In the genomic region with DNA sequence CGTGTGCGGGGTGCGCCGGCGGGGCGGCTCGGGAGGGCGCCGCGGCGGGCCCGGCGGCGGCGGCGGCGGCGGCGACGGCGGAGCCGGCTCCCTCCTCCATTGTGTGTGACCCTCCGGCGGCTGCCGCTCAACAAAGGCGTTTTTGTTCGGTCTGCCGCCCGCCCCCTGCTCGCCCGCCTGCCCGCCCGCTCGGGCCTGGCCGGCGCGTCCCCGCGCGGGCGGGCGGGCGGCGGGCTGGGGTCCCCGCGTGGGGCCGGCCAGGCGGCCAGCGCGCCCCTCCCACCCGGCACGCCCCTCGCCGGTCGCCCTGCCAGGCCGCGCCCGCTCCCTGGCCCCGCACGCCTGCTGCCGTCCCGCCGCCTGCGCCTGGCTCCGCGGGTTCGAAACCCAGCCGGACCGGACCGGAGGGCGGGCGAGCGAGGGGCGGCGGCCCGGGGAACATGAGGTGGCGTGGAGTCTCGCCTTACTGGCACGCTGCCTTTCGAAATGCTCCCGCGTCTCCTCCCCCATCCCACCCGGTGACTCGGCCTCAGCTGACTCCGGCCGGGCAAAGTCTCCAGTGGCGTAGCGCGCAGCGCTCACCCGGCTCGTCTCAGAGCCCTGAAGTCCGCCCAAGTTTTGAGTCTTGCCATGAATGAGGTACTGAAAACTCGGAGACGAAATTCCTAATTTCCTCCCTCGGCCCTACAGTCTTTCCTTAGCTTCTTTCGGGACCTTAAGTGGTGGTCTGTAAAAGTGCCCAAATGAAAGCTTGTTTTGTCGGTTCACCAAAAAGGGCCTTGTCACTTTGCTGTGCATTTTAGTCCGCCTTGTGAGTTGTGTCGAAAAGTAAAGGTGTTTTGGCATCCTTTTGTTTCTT, we compare ENCODE assay signal across 8 cellular contexts. TPM values are rescaled to one million over a fixed set of nuclear protein-coding genes. Genes with fewer than 3 reads are reported as not detected.
DNase-seq lines count a peak whose midpoint lies in the region; ATAC-seq and TF ChIP-seq lines count a peak whose summit lies in the region.

No MANE protein-coding gene starts in this region.

- ATAC-seq in GM19023 (IDR thresholded peaks at IDR 0.05; ENCODE audit: unreplicated experiment), result peak; percentile 62
- ATAC-seq in HG03175 (IDR thresholded peaks at IDR 0.05; ENCODE audit: unreplicated experiment), result peak; percentile 68
- ATAC-seq in naive thymus-derived CD8-positive, alpha-beta T cell, result peak; percentile 64 to 68
- peak; percentile 82 for ATAC-seq in stimulated activated memory B cell treated with anti-CD40 and anti-IgM and Interleukin-4, amounts not matched to agents 10 μg/mL and 1 μg/mL and 100 μg/mL, for 72 hours

- H3K36me3 ChIP-seq in BJ (ENCODE audit: control insufficient read depth, insufficient read depth, low read length), result peaks cover 1% of the 10 kb centered on the region; the same call in 1 of the 2 replicates

- H3K27ac Mint-ChIP-seq in naive thymus-derived CD8-positive, alpha-beta T cell, result peak overlapping the region; percentile 92 to 99 (median 98)
- peak overlapping the region; percentile 100 for H3K27ac Mint-ChIP-seq in stimulated activated memory B cell treated with anti-CD40 and anti-IgM and Interleukin-4, amounts not matched to agents 10 μg/mL and 1 μg/mL and 100 μg/mL, for 72 hours

- POLR2A ChIA-PET in BJ (lab: Charles Lee), result no interaction called here
- POLR2A ChIA-PET in naive thymus-derived CD8-positive, alpha-beta T cell (lab: Charles Lee), result interaction anchor here (0.6 to 2.7 kb wide), 14 partner anchors 10 to 209 kb away, joined by 3 to 22 read pairs (median 5); a partner anchor contains a TSS

- H3K4me3 Mint-ChIP-seq in naive thymus-derived CD8-positive, alpha-beta T cell, result peak overlapping the region; percentile 93 to 99 (median 96)
- peak overlapping the region; percentile 100 for H3K4me3 Mint-ChIP-seq in stimulated activated memory B cell treated with anti-CD40 and anti-IgM and Interleukin-4, amounts not matched to agents 10 μg/mL and 1 μg/mL and 100 μg/mL, for 72 hours

- H3K4me3 ChIP-seq in BJ (ENCODE audit: low read depth, low read length), result peak overlapping the region; percentile 56

- no peak for DNase-seq in BJ (ENCODE audit: low read depth)
- peak; percentile 85 for DNase-seq in OCI-M1 (lab: John Stamatoyannopoulos, UW)
- peak; percentile 45 for DNase-seq in activated T-helper 1 cell treated with Interleukin-2 at 50 U/mL for 16 hours (ENCODE audit: low read depth)
- DNase-seq in fibroblast of gingiva (ENCODE audit: low read depth), result peak; percentile 93
- DNase-seq in naive thymus-derived CD8-positive, alpha-beta T cell, result peak; percentile 25 to 77 (median 48)

- no peaks in the 10 kb centered on the region for H3K36me3 Mint-ChIP-seq in naive thymus-derived CD8-positive, alpha-beta T cell
- peaks cover 5% of the 10 kb centered on the region for H3K36me3 Mint-ChIP-seq in stimulated activated memory B cell treated with anti-CD40 and anti-IgM and Interleukin-4, amounts not matched to agents 10 μg/mL and 1 μg/mL and 100 μg/mL, for 72 hours

- H3K27me3 Mint-ChIP-seq in naive thymus-derived CD8-positive, alpha-beta T cell, result no peaks in the 10 kb centered on the region
- H3K27me3 Mint-ChIP-seq in stimulated activated memory B cell treated with anti-CD40 and anti-IgM and Interleukin-4, amounts not matched to agents 10 μg/mL and 1 μg/mL and 100 μg/mL, for 72 hours, result no peaks in the 10 kb centered on the region

- no peaks in the 10 kb centered on the region for H3K9me3 Mint-ChIP-seq in naive thymus-derived CD8-positive, alpha-beta T cell
- H3K9me3 Mint-ChIP-seq in stimulated activated memory B cell treated with anti-CD40 and anti-IgM and Interleukin-4, amounts not matched to agents 10 μg/mL and 1 μg/mL and 100 μg/mL, for 72 hours, result no peaks in the 10 kb centered on the region

- no peak for TF ChIP-seq CTCF in BJ (IDR thresholded peaks at IDR 0.05; ENCODE audit: insufficient read depth, low read depth, low read length)

- CTCF ChIA-PET in BJ (lab: Yijun Ruan, JAX), result interaction anchor here (0.7 to 1.5 kb wide), 4 partner anchors 19 to 103 kb away, joined by 3 to 5 read pairs (median 3); no protein-coding TSS in a partner anchor

- no peaks in the 10 kb centered on the region for H3K27me3 ChIP-seq in BJ (ENCODE audit: control insufficient read depth, insufficient read depth, low read length)

- peaks cover 11 to 43% (median 36%) of the 10 kb centered on the region in 4 donors for H3K4me1 Mint-ChIP-seq in naive thymus-derived CD8-positive, alpha-beta T cell
- H3K4me1 Mint-ChIP-seq in stimulated activated memory B cell treated with anti-CD40 and anti-IgM and Interleukin-4, amounts not matched to agents 10 μg/mL and 1 μg/mL and 100 μg/mL, for 72 hours, result peaks cover 45% of the 10 kb centered on the region

RNA-seq across cellular contexts. Expression of a gene that starts 0.6 kb away (rescaled TPM):
- polyA plus RNA-seq in BJ (2011; rRNA removed), result 21.2 and 44.8 TPM in 2 replicates
- 25.4 and 26.3 TPM in 2 replicates for polyA minus RNA-seq in BJ (2011; rRNA and poly(A)+ RNA removed)
- total RNA-seq in naive thymus-derived CD8-positive, alpha-beta T cell, result 10 to 100 TPM; 19.8 to 21.7 TPM
- 1 to 10 TPM; 5.3 to 6.3 (median 5.4) TPM for polyA plus RNA-seq in naive thymus-derived CD8-positive, alpha-beta T cell

RNA-seq across cellular contexts. Expression of a gene that starts 48.0 kb away (rescaled TPM):
- 1.3 and 4.5 TPM in 2 replicates for polyA plus RNA-seq in BJ (2011; rRNA removed)
- polyA minus RNA-seq in BJ (2011; rRNA and poly(A)+ RNA removed), result 0.76 and 2.5 TPM in 2 replicates
- total RNA-seq in naive thymus-derived CD8-positive, alpha-beta T cell, result 10 to 100 TPM; 20.2 to 20.9 TPM
- polyA plus RNA-seq in naive thymus-derived CD8-positive, alpha-beta T cell, result 10 to 100 TPM; 15.0 to 26.5 (median 19.6) TPM
